ENCODE assay signal across 9 cellular contexts in genomic region chr2:46984034-46984433, GRCh38. TPM values are rescaled to one million over a fixed set of nuclear protein-coding genes. Genes with fewer than 3 reads are reported as not detected.
A peak's percentile ranks its signal among the peaks of the same experiment; 100 is the strongest.
DNase-seq lines count a peak whose midpoint lies in the region; ATAC-seq, FAIRE-seq and TF ChIP-seq lines count a peak whose summit lies in the region.
"Had no signal": no experiment of that assay in that cellular context is flagged by ENCODE, and none has a peak within 500 bp of the region (broad histone marks: within the 10 kb centered on the region; RNA-seq: fewer than 3 reads in every experiment).

No MANE protein-coding gene starts in this region.

- H3K9me3 Mint-ChIP-seq in activated naive CD8-positive, alpha-beta T cell (ENCODE audit: low read depth) = no peaks in the 10 kb centered on the region
- H3K9me3 Mint-ChIP-seq in naive thymus-derived CD8-positive, alpha-beta T cell = no peaks in the 10 kb centered on the region

- peak overlapping the region; percentile 98 for H3K4me2 ChIP-seq in DOHH2 (ENCODE audit: low read length)

- H3K36me3 ChIP-seq in DOHH2 (ENCODE audit: control insufficient read depth, low read length) = peaks cover 83% of the 10 kb centered on the region

- peak overlapping the region; percentile 98 for H3K27ac Mint-ChIP-seq in activated naive CD8-positive, alpha-beta T cell
- peak overlapping the region in 6 of 10 donors; percentile 75 to 98 (median 87) for H3K27ac Mint-ChIP-seq in naive thymus-derived CD8-positive, alpha-beta T cell

- peaks cover 37% of the 10 kb centered on the region for H3F3A ChIP-seq in DOHH2 (ENCODE audit: control insufficient read depth, insufficient read depth)

- peaks cover 86% of the 10 kb centered on the region for H3K79me2 ChIP-seq in DOHH2 (ENCODE audit: control insufficient read depth, low read length)

- TF ChIP-seq CTCF in DOHH2 (IDR thresholded peaks at IDR 0.05; ENCODE audit: low read depth, low read length, poor library complexity, severe bottlenecking) = no peak

- ATAC-seq in HG02642 (IDR thresholded peaks at IDR 0.05; ENCODE audit: poor library complexity, unreplicated experiment) = peak; percentile 17
- no peak for ATAC-seq in naive thymus-derived CD8-positive, alpha-beta T cell

- H3K4me3 Mint-ChIP-seq in activated naive CD8-positive, alpha-beta T cell = no peak overlapping the region
- H3K4me3 Mint-ChIP-seq in naive thymus-derived CD8-positive, alpha-beta T cell = peak overlapping the region in 1 of 10 donors; percentile 55

- H3K27me3 ChIP-seq in DOHH2 (ENCODE audit: control insufficient read depth, low read length) = no peaks in the 10 kb centered on the region

- H3K9me2 ChIP-seq in DOHH2 (replicated peaks; ENCODE audit: control insufficient read depth, low read length) = no peaks in the 10 kb centered on the region

- no peaks in the 10 kb centered on the region for H3K9me3 ChIP-seq in DOHH2 (ENCODE audit: control insufficient read depth, insufficient read depth, low read length)

- H3K27me3 Mint-ChIP-seq in activated naive CD8-positive, alpha-beta T cell = no peaks in the 10 kb centered on the region
- no peaks in the 10 kb centered on the region for H3K27me3 Mint-ChIP-seq in naive thymus-derived CD8-positive, alpha-beta T cell

- POLR2A ChIA-PET in naive thymus-derived CD8-positive, alpha-beta T cell (lab: Charles Lee) = interaction anchor here (1.1 kb wide), 1 partner anchor 365 kb away, joined by 4 read pairs; no protein-coding TSS in a partner anchor

- H3K36me3 Mint-ChIP-seq in activated naive CD8-positive, alpha-beta T cell = peaks cover 3% of the 10 kb centered on the region
- H3K36me3 Mint-ChIP-seq in naive thymus-derived CD8-positive, alpha-beta T cell = peaks cover 0 to 24% (median 1%) of the 10 kb centered on the region in 3 donors

- peaks cover 85% of the 10 kb centered on the region for H3K4me1 ChIP-seq in DOHH2 (ENCODE audit: control insufficient read depth, low read length)

- peaks cover 42% of the 10 kb centered on the region for H3K4me1 Mint-ChIP-seq in activated naive CD8-positive, alpha-beta T cell (ENCODE audit: low read depth)
- H3K4me1 Mint-ChIP-seq in naive thymus-derived CD8-positive, alpha-beta T cell = peaks cover 19 to 75% (median 38%) of the 10 kb centered on the region in 4 donors

- H3K4me3 ChIP-seq in DOHH2 (ENCODE audit: low read length) = peak overlapping the region; percentile 74

- DNase-seq in naive thymus-derived CD8-positive, alpha-beta T cell = no peak
- DNase-seq in effector CD4-positive, alpha-beta T cell = no peak
- DNase-seq in putamen (ENCODE audit: low spot score) = no peak
- no peak for DNase-seq in RCC 7860 (ENCODE audit: low spot score)
- no peak for DNase-seq in stimulated activated CD4-positive, alpha-beta T cell treated with anti-CD3 and anti-CD28 coated beads, Interleukin-2, amount 100 ng/mL, for 24 hours
- DNase-seq: stimulated activated CD4-positive, alpha-beta T cell treated with anti-CD3 and anti-CD28 coated beads, Interleukin-4, amount 100 ng/mL, for 1 hour had no signal

- FAIRE-seq in RCC 7860 (lab: Jason Lieb, UNC) = no peak

- H4K20me1 ChIP-seq in DOHH2 (ENCODE audit: control insufficient read depth, insufficient read depth, low read depth, low read length) = peaks cover 5% of the 10 kb centered on the region

- H3K27ac ChIP-seq in DOHH2 (ENCODE audit: low read depth, low read length) = peak overlapping the region; percentile 99

RNA-seq across cellular contexts. Expression of gene TTC7A, which starts 43.0 kb away (rescaled TPM):
- total RNA-seq in naive thymus-derived CD8-positive, alpha-beta T cell = 10 to 100 TPM; 40.6 to 44.9 TPM
- 10 to 100 TPM in 1 of 3 donors, 1 to 10 TPM in 2; 6.2 to 16.2 (median 9.3) TPM for polyA plus RNA-seq in naive thymus-derived CD8-positive, alpha-beta T cell
